19 cellular contexts compared by ENCODE assay signal in genomic region chr14:36870776-36871175, GRCh38.
A peak's percentile ranks its signal among the peaks of the same experiment; 100 is the strongest.
DNase-seq lines count a peak whose midpoint lies in the region; ATAC-seq and TF ChIP-seq lines count a peak whose summit lies in the region.
"Had no signal": no experiment of that assay in that cellular context is flagged by ENCODE, and none has a peak within 500 bp of the region (broad histone marks: within the 10 kb centered on the region; RNA-seq: fewer than 3 reads in every experiment).

No MANE protein-coding gene starts in this region.

- ATAC-seq in GM21528 (IDR thresholded peaks at IDR 0.05; ENCODE audit: low FRiP score, unreplicated experiment), result no peak
- ATAC-seq in effector memory CD8-positive, alpha-beta T cell (replicated peaks), result no peak

- peak overlapping the region; percentile 41; the same call in 1 of the 2 replicates for H3K27ac ChIP-seq in VCaP
- H3K27ac ChIP-seq: BLaER1 treated with 17β-estradiol and CSF1 and Interleukin-3, amounts not matched to agents 10 nM and 100 nM; HL-60 had no signal

- H3K4me1 Mint-ChIP-seq in effector memory CD8-positive, alpha-beta T cell (ENCODE audit: low read depth in 2 of 2), result no peaks in the 10 kb centered on the region

- DNase-seq in NCI-H748 (lab: John Stamatoyannopoulos, UW; ENCODE audit: unreplicated experiment), result peak; percentile 22
- DNase-seq in NCI-H748 treated with DMSO at 0.1 percent for 48 hours (lab: John Stamatoyannopoulos, UW), result no peak
- DNase-seq in DMS53 treated with DMSO at 0.1 percent for 48 hours (lab: John Stamatoyannopoulos, UW; ENCODE audit: unreplicated experiment), result peak; percentile 0
- peak; percentile 53 for DNase-seq in NCI-H69 (lab: John Stamatoyannopoulos, UW)
- DNase-seq in kidney tubule cell (ENCODE audit: low spot score), result no peak
- no peak for DNase-seq in effector memory CD8-positive, alpha-beta T cell
- DNase-seq: 8988T; Calu3; CD4-positive, alpha-beta T cell; DMS 273 treated with DMSO at 0.1 percent for 48 hours; DMS79 treated with DMSO at 0.1 percent for 48 hours; EL; HCEC 1CT; HFFc6 had no signal

- H3K27me3 Mint-ChIP-seq in effector memory CD8-positive, alpha-beta T cell, result no peaks in the 10 kb centered on the region
- H3K27me3 Mint-ChIP-seq: IgD-negative memory B cell had no signal

- TF ChIP-seq CTCF in VCaP (conservative IDR thresholded peaks at IDR 0.05), result no peak

- no peaks in the 10 kb centered on the region for H3K36me3 Mint-ChIP-seq in effector memory CD8-positive, alpha-beta T cell (ENCODE audit: insufficient read depth)
- H3K36me3 Mint-ChIP-seq: IgD-negative memory B cell had no signal

- H3K9me3 Mint-ChIP-seq in effector memory CD8-positive, alpha-beta T cell, result peaks cover 0 to 2% of the 10 kb centered on the region in 2 donors
- H3K9me3 Mint-ChIP-seq: HFFc6 had no signal

- H3K4me3 Mint-ChIP-seq in effector memory CD8-positive, alpha-beta T cell, result no peak overlapping the region
- H3K4me3 Mint-ChIP-seq: CD4-positive, alpha-beta T cell; HFFc6; IgD-negative memory B cell had no signal

- no peak overlapping the region for H3K27ac Mint-ChIP-seq in effector memory CD8-positive, alpha-beta T cell
- H3K27ac Mint-ChIP-seq: CD4-positive, alpha-beta T cell; HFFc6; IgD-negative memory B cell had no signal

Comparison
In these comparisons a context has a peak if more than half of its experiments do, and no peak if none do; other contexts are left out.
1. DNase-seq: peak in NCI-H748 (single experiment), DMS53 treated with DMSO at 0.1 percent for 48 hours (single experiment) and NCI-H69 (single experiment); none in NCI-H748 treated with DMSO at 0.1 percent for 48 hours (single experiment), kidney tubule cell (single experiment) and effector memory CD8-positive, alpha-beta T cell (0 of 3).